In the genomic region with DNA sequence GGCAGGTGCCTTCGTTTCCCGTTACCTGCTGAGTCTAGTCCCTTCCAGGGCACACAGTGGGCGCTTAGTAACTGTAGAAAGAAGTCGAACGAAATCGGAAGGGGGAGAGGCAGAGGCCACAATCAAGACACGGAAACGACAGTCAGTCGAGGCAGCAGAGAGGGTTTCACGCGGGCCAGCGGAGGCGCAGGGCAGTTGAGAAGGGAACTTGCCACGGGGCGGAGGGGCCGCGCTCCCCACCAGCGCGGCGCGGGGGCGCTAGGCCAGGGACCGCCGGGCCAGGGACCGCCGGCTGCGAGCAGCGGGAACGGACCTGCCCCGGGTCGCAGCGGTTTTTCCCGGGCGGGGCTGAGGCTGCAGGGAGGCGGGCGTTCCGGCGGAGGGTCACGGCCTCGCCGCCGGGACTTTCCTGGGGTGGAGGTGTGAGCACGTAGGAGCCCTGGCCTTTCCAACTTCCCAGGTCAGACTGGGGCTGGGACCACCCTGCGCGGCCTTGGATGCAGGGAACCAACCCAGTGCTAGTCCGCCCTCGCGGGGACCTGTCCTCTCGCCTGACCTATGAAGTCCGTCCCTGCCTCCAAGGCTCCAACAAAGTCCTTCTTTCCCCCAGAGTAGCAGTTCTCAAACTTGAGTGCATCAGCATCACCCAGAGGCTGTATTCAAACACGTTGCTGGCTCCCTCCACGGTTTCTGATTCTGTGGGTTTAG, we compare ENCODE assay signal across 1 cellular context.
TF ChIP-seq lines count a peak whose summit lies in the region.

No MANE protein-coding gene starts in this region.

TF ChIP-seq in HEK293, 187 proteins besides CTCF, POLR2A, EP300 and RAD21 (continued from another document):
- TF ChIP-seq ZBTB8A (tag by site-specific recombination; IDR thresholded peaks at IDR 0.05) (no peak), ZNF169 (tag by site-specific recombination; IDR thresholded peaks at IDR 0.05) (no peak), SP2 (tag by site-specific recombination; IDR thresholded peaks at IDR 0.05) (peak; percentile 36)
- TF ChIP-seq, protein P1, sequence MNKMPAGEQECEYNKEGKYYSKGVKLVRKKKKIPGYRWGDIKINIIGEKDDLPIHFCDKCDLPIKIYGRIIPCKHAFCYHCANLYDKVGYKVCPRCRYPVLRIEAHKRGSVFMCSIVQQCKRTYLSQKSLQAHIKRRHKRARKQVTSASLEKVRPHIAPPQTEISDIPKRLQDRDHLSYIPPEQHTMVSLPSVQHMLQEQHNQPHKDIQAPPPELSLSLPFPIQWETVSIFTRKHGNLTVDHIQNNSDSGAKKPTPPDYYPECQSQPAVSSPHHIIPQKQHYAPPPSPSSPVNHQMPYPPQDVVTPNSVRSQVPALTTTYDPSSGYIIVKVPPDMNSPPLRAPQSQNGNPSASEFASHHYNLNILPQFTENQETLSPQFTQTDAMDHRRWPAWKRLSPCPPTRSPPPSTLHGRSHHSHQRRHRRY (tag by site-specific recombination; IDR thresholded peaks at IDR 0.05), result no peak
